ENCODE assay signal across 1 cellular context in genomic region chr1:202292773-202293172, GRCh38.
TF ChIP-seq lines count a peak whose summit lies in the region.

No MANE protein-coding gene starts in this region.

TF ChIP-seq in K562, 482 proteins besides CTCF, POLR2A, EP300 and RAD21:
- peak; percentile 66 for TF ChIP-seq RBM25 (IDR thresholded peaks at IDR 0.05; ENCODE audit: low read depth, low read length, severe bottlenecking)
- no peak for TF ChIP-seq FOXP4 (CRISPR knock-in tag; IDR thresholded peaks at IDR 0.05; ENCODE audit: borderline replicate concordance)
